Comparison of ENCODE assay signal across 24 cellular contexts in the genomic region with DNA sequence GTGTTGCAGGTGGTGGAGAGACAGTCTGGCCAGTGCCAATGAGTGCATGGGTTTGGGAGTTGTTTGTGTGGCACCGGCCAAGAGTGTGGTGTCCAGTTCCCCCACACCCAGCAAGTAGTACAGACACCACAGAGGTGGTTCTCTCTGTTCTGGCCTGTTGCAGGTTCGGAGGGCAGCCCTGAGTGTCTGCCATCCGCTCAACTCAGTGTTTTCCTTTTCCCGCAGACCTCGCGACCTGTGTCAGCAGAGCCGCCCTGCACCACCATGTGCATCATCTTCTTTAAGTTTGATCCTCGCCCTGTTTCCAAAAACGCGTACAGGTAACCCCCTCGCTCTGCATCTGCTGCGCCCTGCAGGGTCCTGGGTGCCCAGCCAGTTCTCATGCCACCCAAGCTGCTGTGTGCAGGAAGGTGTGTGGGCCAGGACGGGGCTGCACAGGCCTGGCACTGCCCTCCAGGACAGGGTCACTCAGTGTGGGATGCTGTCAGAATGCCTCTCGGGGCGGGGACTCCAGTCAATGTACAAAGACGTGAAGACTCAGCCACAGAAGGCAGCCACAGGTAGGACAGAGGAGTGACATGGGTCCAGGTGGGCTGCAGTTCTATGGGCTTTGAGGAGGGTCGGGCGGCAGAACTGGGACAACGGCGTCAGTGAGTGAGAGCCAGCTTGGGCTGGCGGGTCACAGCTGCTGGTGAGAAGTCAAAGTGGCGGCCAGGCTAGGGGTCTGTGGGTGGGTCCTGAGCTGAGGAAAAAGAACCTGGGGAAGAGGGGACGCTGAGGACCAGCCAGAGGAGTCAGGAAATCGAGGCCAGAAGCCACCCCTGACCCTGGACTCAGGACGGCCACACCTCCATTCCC. TPM values are rescaled to one million over a fixed set of nuclear protein-coding genes. Genes with fewer than 3 reads are reported as not detected.
A peak's percentile ranks its signal among the peaks of the same experiment; 100 is the strongest.
DNase-seq lines count a peak whose midpoint lies in the region; ATAC-seq, FAIRE-seq and TF ChIP-seq lines count a peak whose summit lies in the region.
"Had no signal": no experiment of that assay in that cellular context is flagged by ENCODE, and none has a peak within 500 bp of the region (broad histone marks: within the 10 kb centered on the region; RNA-seq: fewer than 3 reads in every experiment).

No MANE protein-coding gene starts in this region.

- no peak overlapping the region for H4K5ac ChIP-seq in IMR-90 (ENCODE audit: low read depth, low read length)

- peaks cover 3% of the 10 kb centered on the region; the same call in 1 of the 2 replicates for H3K4me1 ChIP-seq in IMR-90 (ENCODE audit: control insufficient read depth, insufficient read depth, low read length)
- peaks cover 45% of the 10 kb centered on the region for H3K4me1 ChIP-seq in GM12878 (ENCODE audit: control insufficient read depth, insufficient read depth, low read length)
- H3K4me1 ChIP-seq in right lobe of liver: peaks cover 0 to 20% (median 8%) of the 10 kb centered on the region in 4 donors
- H3K4me1 ChIP-seq: foreskin keratinocyte had no signal

- H3K27ac ChIP-seq in IMR-90 (ENCODE audit: insufficient read depth, low read length) (no peak overlapping the region), GM12878 (ENCODE audit: control insufficient read depth, insufficient read depth) (peak overlapping the region; percentile 34), right lobe of liver (no peak overlapping the region)
- H3K27ac ChIP-seq: foreskin keratinocyte, skin epidermis, thoracic aorta, vagina had no signal

- H3K9me3 ChIP-seq in IMR-90 (ENCODE audit: control insufficient read depth, insufficient read depth, low read length) (no peaks in the 10 kb centered on the region), GM12878 (replicated peaks; ENCODE audit: control insufficient read depth, insufficient read depth, low read length) (peaks cover 6% of the 10 kb centered on the region; the same call in 2 of the 3 replicates), right lobe of liver (no peaks in the 10 kb centered on the region)
- H3K9me3 ChIP-seq: thoracic aorta, vagina had no signal

- no peak overlapping the region for H3K9ac ChIP-seq in IMR-90 (ENCODE audit: low read depth, low read length)
- no peak overlapping the region for H3K9ac ChIP-seq in GM12878 (ENCODE audit: control insufficient read depth, insufficient read depth, low read length)

- H3K27me3 Mint-ChIP-seq in activated T-cell treated with anti-CD3 and anti-CD28 coated beads, Interleukin-2, amount 50 U/mL, for 72 hours (ENCODE audit: low read depth): no peaks in the 10 kb centered on the region
- H3K27me3 Mint-ChIP-seq in stimulated activated memory B cell treated with anti-CD40 and anti-IgM and Interleukin-4, amounts not matched to agents 10 μg/mL and 1 μg/mL and 100 μg/mL, for 72 hours: no peaks in the 10 kb centered on the region

- H3K79me2 ChIP-seq in GM12878 (ENCODE audit: control insufficient read depth, insufficient read depth, low read length): no peaks in the 10 kb centered on the region

- no peak overlapping the region for H2AK5ac ChIP-seq in IMR-90 (ENCODE audit: low read depth, low read length)

- no peak overlapping the region for H3K18ac ChIP-seq in IMR-90 (ENCODE audit: low read depth, low read length)

- peaks cover 10 to 45% of the 10 kb centered on the region in 2 experiments for H3K79me1 ChIP-seq in IMR-90 (ENCODE audit: low read depth in 1 of 2, low read length in 2 of 2)

- peaks cover 3% of the 10 kb centered on the region in 2 donors for H3K36me3 Mint-ChIP-seq in activated T-cell treated with anti-CD3 and anti-CD28 coated beads, Interleukin-2, amount 50 U/mL, for 72 hours (ENCODE audit: insufficient read depth in 2 of 2)
- peaks cover 27% of the 10 kb centered on the region for H3K36me3 Mint-ChIP-seq in stimulated activated memory B cell treated with anti-CD40 and anti-IgM and Interleukin-4, amounts not matched to agents 10 μg/mL and 1 μg/mL and 100 μg/mL, for 72 hours

- H3K14ac ChIP-seq in IMR-90 (replicated peaks; ENCODE audit: low read depth, low read length): no peak overlapping the region

- no peak for DNase-seq in activated T-cell treated with anti-CD3 and anti-CD28 coated beads, Interleukin-2, amount 50 U/mL, for 72 hours
- no peak for DNase-seq in activated T-cell treated with anti-CD3 and anti-CD28 coated beads, Interleukin-2, amount 50 U/mL, for 1 hour
- DNase-seq in IMR-90: no peak
- no peak for DNase-seq in GM12878 (ENCODE audit: low read depth, low spot score)
- DNase-seq in right lobe of liver: no peak
- no peak for DNase-seq in DMS153 (lab: John Stamatoyannopoulos, UW)
- no peak for DNase-seq in NCI-H1048 (lab: John Stamatoyannopoulos, UW)
- DNase-seq: activated T-cell treated with anti-CD3 and anti-CD28 coated beads for 4 hours; C1 segment of cervical spinal cord; effector memory CD4-positive, alpha-beta T cell; foreskin keratinocyte; NCI-H1092 treated with DMSO at 0.1 percent for 48 hours; NCI-H2029; NCI-H526 treated with DMSO at 0.1 percent for 48 hours; nucleus accumbens had no signal

- H4K91ac ChIP-seq in IMR-90 (ENCODE audit: insufficient read depth, low read depth, low read length): no peak overlapping the region

- POLR2A ChIA-PET in IMR-90 (lab: Charles Lee; ENCODE audit: unreplicated experiment) (no interaction called here), GM12878 (lab: Charles Lee) (no interaction called here)

- H2AK9ac ChIP-seq in IMR-90 (replicated peaks; ENCODE audit: low read depth, low read length, poor library complexity): no peak overlapping the region

- peaks cover 34% of the 10 kb centered on the region for H3K36me3 ChIP-seq in IMR-90 (ENCODE audit: control insufficient read depth, insufficient read depth, low read length)
- H3K36me3 ChIP-seq in GM12878 (ENCODE audit: control insufficient read depth in 2 of 2, insufficient read depth in 2 of 2, low read length in 1 of 2): peaks cover 0 to 3% of the 10 kb centered on the region in 2 experiments; a peak in 2 of 4 replicates
- peaks cover 0 to 21% (median 3%) of the 10 kb centered on the region in 4 donors for H3K36me3 ChIP-seq in right lobe of liver
- H3K36me3 ChIP-seq: vagina had no signal

- H3K4me3 ChIP-seq in IMR-90 (ENCODE audit: insufficient read depth, low read depth, low read length): no peak overlapping the region
- H3K4me3 ChIP-seq in GM12878: 0 out of 2 replicates have a peak overlapping the region, but pooled peaks have one; percentile 3
- H3K4me3 ChIP-seq in right lobe of liver: no peak overlapping the region
- H3K4me3 ChIP-seq: skin epidermis, thoracic aorta, vagina had no signal

- TF ChIP-seq RAD21 in IMR-90 (IDR thresholded peaks at IDR 0.05; ENCODE audit: low read length) (no peak), GM12878 (IDR thresholded peaks at IDR 0.05; ENCODE audit: insufficient read depth, low read depth, low read length) (no peak)

- in situ Hi-C loops in IMR-90 (cut with MboI; ENCODE audit: low sequenced_read_pairs) (no loop called here), GM12878 (cut with MboI) (no loop called here)

- peak overlapping the region; percentile 18 to 22 for H3K4me3 Mint-ChIP-seq in activated T-cell treated with anti-CD3 and anti-CD28 coated beads, Interleukin-2, amount 50 U/mL, for 72 hours
- H3K4me3 Mint-ChIP-seq in stimulated activated memory B cell treated with anti-CD40 and anti-IgM and Interleukin-4, amounts not matched to agents 10 μg/mL and 1 μg/mL and 100 μg/mL, for 72 hours: peak overlapping the region; percentile 28
- H3K4me3 Mint-ChIP-seq: T-helper 1 cell treated with Interleukin-12 subunit alpha and Interleukin-12 subunit beta and Interleukin-4 antibody, amounts not matched to agents 30 μg/mL and 1 μg/mL, for 36 hours had no signal

- FAIRE-seq in GM12878 (lab: Jason Lieb, UNC): no peak
- FAIRE-seq: H54, HTR-8/SVneo had no signal

- ATAC-seq in activated T-cell treated with anti-CD3 and anti-CD28 coated beads, Interleukin-2, amount 50 U/mL, for 72 hours (replicated peaks in 1 of 2): peak; percentile 2 to 11
- ATAC-seq in IMR-90 (ENCODE audit: low read depth): no peak
- ATAC-seq in GM12878: no peak; the same call in 2 of the 3 replicates
- no peak for ATAC-seq in stimulated activated memory B cell treated with anti-CD40 and anti-IgM and Interleukin-4, amounts not matched to agents 10 μg/mL and 1 μg/mL and 100 μg/mL, for 72 hours
- no peak for ATAC-seq in right lobe of liver
- ATAC-seq: esophagus mucosa, foreskin keratinocyte, left colon had no signal

- WGBS in IMR-90 (ENCODE audit: extremely low coverage in 2 of 2, insufficient read length in 1 of 2), 2 experiments: 90% methylated on average over 10 of the region's 25 CpGs; no CpG with 5 or more reads in 1 of the 2 experiments
- WGBS in GM12878 (ENCODE audit: insufficient coverage, insufficient replicate concordance, low lambda C conversion rate, missing lambda C conversion rate): 41% methylated on average over 25 of the region's 25 CpGs
- WGBS in right lobe of liver (ENCODE audit: insufficient coverage, low coverage, low lambda C conversion rate, missing lambda C conversion rate): 80% methylated on average over 6 of the region's 25 CpGs

- no peak overlapping the region for H2BK5ac ChIP-seq in IMR-90 (ENCODE audit: low read depth, low read length, poor library complexity, severe bottlenecking)

- H3K9me1 ChIP-seq in IMR-90 (ENCODE audit: insufficient read depth, low read length): peaks cover 10% of the 10 kb centered on the region; the same call in 1 of the 2 replicates

- H2AFZ ChIP-seq in IMR-90 (replicated peaks; ENCODE audit: low read length, poor library complexity): peak overlapping the region; percentile 19
- no peak overlapping the region for H2AFZ ChIP-seq in GM12878 (ENCODE audit: control insufficient read depth, low read depth, low read length)

- dilution Hi-C loops in IMR-90 (cut with HindIII; ENCODE audit: low sequenced_read_pairs, unreplicated experiment): no loop called here

- no peak overlapping the region for H3K4me2 ChIP-seq in IMR-90 (ENCODE audit: low read depth, low read length)
- peak overlapping the region; percentile 5 for H3K4me2 ChIP-seq in GM12878 (ENCODE audit: control insufficient read depth, insufficient read depth)

- TF ChIP-seq EP300 in GM12878 (IDR thresholded peaks at IDR 0.05; ENCODE audit: borderline replicate concordance in 1 of 2, control insufficient read depth in 1 of 2, low read depth in 2 of 2, low read length in 2 of 2): no peak

- H2BK20ac ChIP-seq in IMR-90 (ENCODE audit: low read depth, low read length): no peak overlapping the region

- no peak overlapping the region for H4K8ac ChIP-seq in IMR-90 (ENCODE audit: low read depth in 2 of 2, low read length in 2 of 2)

- H3K56ac ChIP-seq in IMR-90 (ENCODE audit: extremely low read depth, insufficient read depth, low read length): no peak overlapping the region

- CTCF ChIA-PET in IMR-90 (lab: Yijun Ruan, JAX): no interaction called here
- CTCF ChIA-PET in GM12878 (lab: Yijun Ruan, JAX): no interaction called here

- intact Hi-C loops in IMR-90 (cut with micrococcal nuclease) (no loop called here), GM12878 (cut with micrococcal nuclease; ENCODE audit: unreplicated experiment) (no loop called here), right lobe of liver (cut with DNase I) (no loop called here)

- SMC1A ChIA-PET in GM12878 (lab: Charles Lee; ENCODE audit: uncharacterized antibody, unreplicated experiment): no interaction called here

- H3K4me1 Mint-ChIP-seq in activated T-cell treated with anti-CD3 and anti-CD28 coated beads, Interleukin-2, amount 50 U/mL, for 72 hours (ENCODE audit: low read depth): peaks cover 21% of the 10 kb centered on the region
- peaks cover 59% of the 10 kb centered on the region for H3K4me1 Mint-ChIP-seq in stimulated activated memory B cell treated with anti-CD40 and anti-IgM and Interleukin-4, amounts not matched to agents 10 μg/mL and 1 μg/mL and 100 μg/mL, for 72 hours

- H2BK15ac ChIP-seq in IMR-90 (ENCODE audit: low read depth, low read length): no peak overlapping the region

- no peaks in the 10 kb centered on the region for H3K9me3 Mint-ChIP-seq in activated T-cell treated with anti-CD3 and anti-CD28 coated beads, Interleukin-2, amount 50 U/mL, for 72 hours
- peaks cover 5% of the 10 kb centered on the region for H3K9me3 Mint-ChIP-seq in stimulated activated memory B cell treated with anti-CD40 and anti-IgM and Interleukin-4, amounts not matched to agents 10 μg/mL and 1 μg/mL and 100 μg/mL, for 72 hours
- H3K9me3 Mint-ChIP-seq: T-helper 1 cell treated with Interleukin-12 subunit alpha and Interleukin-12 subunit beta and Interleukin-4 antibody, amounts not matched to agents 30 μg/mL and 1 μg/mL, for 36 hours had no signal

- H3K23ac ChIP-seq in IMR-90 (ENCODE audit: low read depth, low read length): no peak overlapping the region

- H4K20me1 ChIP-seq in IMR-90 (ENCODE audit: insufficient read depth, low read length): peaks cover 37% of the 10 kb centered on the region
- no peaks in the 10 kb centered on the region for H4K20me1 ChIP-seq in GM12878 (ENCODE audit: control insufficient read depth, insufficient read depth)

- RAD21 ChIA-PET in GM12878 (lab: Charles Lee; ENCODE audit: unreplicated experiment): no interaction called here

- BruUV-seq in IMR-90 (replicated peaks; lab: Mats Ljungman, UMichigan) (no TSS peak), GM12878 (replicated peaks; lab: Mats Ljungman, UMichigan) (no TSS peak)

- no peak for TF ChIP-seq POLR2A in IMR-90 (IDR thresholded peaks at IDR 0.05; ENCODE audit: low read depth, low read length)
- no peak for TF ChIP-seq POLR2A in GM12878 (IDR thresholded peaks at IDR 0.05; ENCODE audit: low read depth, low read length)
- TF ChIP-seq POLR2A in right lobe of liver (IDR thresholded peaks at IDR 0.05): no peak

- H3K27ac Mint-ChIP-seq in activated T-cell treated with anti-CD3 and anti-CD28 coated beads, Interleukin-2, amount 50 U/mL, for 72 hours: peak overlapping the region; percentile 42
- H3K27ac Mint-ChIP-seq in stimulated activated memory B cell treated with anti-CD40 and anti-IgM and Interleukin-4, amounts not matched to agents 10 μg/mL and 1 μg/mL and 100 μg/mL, for 72 hours: peak overlapping the region; percentile 80
- H3K27ac Mint-ChIP-seq: T-helper 1 cell treated with Interleukin-12 subunit alpha and Interleukin-12 subunit beta and Interleukin-4 antibody, amounts not matched to agents 30 μg/mL and 1 μg/mL, for 36 hours had no signal

- H3K27me3 ChIP-seq in IMR-90 (ENCODE audit: control insufficient read depth, insufficient read depth, low read length): no peaks in the 10 kb centered on the region
- no peaks in the 10 kb centered on the region for H3K27me3 ChIP-seq in GM12878 (replicated peaks in 1 of 2; ENCODE audit: control insufficient read depth in 2 of 2, insufficient read depth in 2 of 2, low read length in 1 of 2)
- H3K27me3 ChIP-seq in right lobe of liver: no peaks in the 10 kb centered on the region
- H3K27me3 ChIP-seq: foreskin keratinocyte, vagina had no signal

- H3K4ac ChIP-seq in IMR-90 (ENCODE audit: low read depth, low read length): no peak overlapping the region

- H2BK120ac ChIP-seq in IMR-90 (ENCODE audit: low read depth, low read length): no peak overlapping the region

- TF ChIP-seq CTCF in IMR-90 (conservative IDR thresholded peaks at IDR 0.05; ENCODE audit: low read depth, low read length): no peak
- no peak for TF ChIP-seq CTCF in GM12878 (IDR thresholded peaks at IDR 0.05 in 2 of 3, conservative IDR thresholded peaks at IDR 0.05 in 1 of 3; ENCODE audit: control insufficient read depth in 2 of 3, extremely low read depth in 1 of 3, insufficient read depth in 1 of 3, low read depth in 3 of 3, low read length in 3 of 3)
- no peak for TF ChIP-seq CTCF in right lobe of liver (IDR thresholded peaks at IDR 0.05)

RNA-seq across cellular contexts. Expression of a gene that starts 15.9 kb away (rescaled TPM):
- 10 to 100 TPM; 35.5 to 43.0 TPM for total RNA-seq in activated T-cell treated with anti-CD3 and anti-CD28 coated beads, Interleukin-2, amount 50 U/mL, for 72 hours
- total RNA-seq in IMR-90 (2012; rRNA removed) (60.5 and 75.1 TPM in 2 replicates), GM12878 (2014; rRNA removed) (24.2 and 25.6 TPM in 2 replicates), GM12878 (2014; rRNA removed; fragmentation: Illumina TruSeq; extraction: Trizol) (14.2 and 17.5 TPM in 2 replicates), GM12878 (2021) (19.4 and 22.2 TPM in 2 replicates), right lobe of liver (10 to 100 TPM; 11.0 to 27.0 (median 15.5) TPM)
- polyA plus RNA-seq in IMR-90 (2012; rRNA removed) (43.2 and 45.1 TPM in 2 replicates), GM12878 (2011; rRNA removed) (9.7 and 21.0 TPM in 2 replicates), GM12878 (2014; fragmentation: Illumina TruSeq; extraction: Trizol) (11.6 and 19.8 TPM in 2 replicates), GM12878 (2014; fragmentation: Nextera tagmentation; extraction: Ambion mirVana) (1 to 10 TPM; 4.0 to 5.0 TPM), GM12878 (2014; rRNA removed) (23.1 and 26.7 TPM in 2 replicates), GM12878 (2016; fragmentation: Nextera tagmentation; extraction: Ambion mirVana) (10 to 100 TPM; 20.8 to 24.8 TPM)
- 33.0 and 52.8 TPM in 2 replicates for polyA plus RNA-seq in IMR-90 (2012; cell fraction: cytosol; rRNA removed)
- polyA plus RNA-seq in IMR-90 (2012; cell fraction: nucleus; rRNA removed; ENCODE audit: low replicate concordance): 45.9 and 91.8 TPM in 2 replicates
- 42.1 and 46.9 TPM in 2 replicates for total RNA-seq in GM12878 (2013; cell fraction: nucleolus; rRNA removed)
- polyA plus RNA-seq in GM12878 (2011; ENCODE audit: low read depth): 14.8 TPM
- 27.8 and 38.8 TPM in 2 replicates for polyA plus RNA-seq in GM12878 (2011; cell fraction: cytosol; rRNA removed)
- polyA plus RNA-seq in GM12878 (2011; cell fraction: nucleus; rRNA removed): 28.8 and 31.0 TPM in 2 replicates
- polyA plus RNA-seq in GM12878 (2012): 14.9 and 15.9 TPM in 2 replicates
- 40.0 and 50.8 TPM in 2 replicates for polyA minus RNA-seq in GM12878 (2011; rRNA and poly(A)+ RNA removed)
- 9.4 and 9.5 TPM in 2 replicates for polyA minus RNA-seq in GM12878 (2011; cell fraction: cytosol; rRNA and poly(A)+ RNA removed)
- 7.4 and 13.3 TPM in 2 replicates for polyA minus RNA-seq in GM12878 (2011; cell fraction: nucleus; rRNA and poly(A)+ RNA removed)

RNA-seq across cellular contexts. Expression of a gene that starts 20.1 kb away (rescaled TPM):
- total RNA-seq in activated T-cell treated with anti-CD3 and anti-CD28 coated beads, Interleukin-2, amount 50 U/mL, for 72 hours: 1 to 10 TPM; 1.7 to 5.5 TPM
- total RNA-seq in IMR-90 (2012; rRNA removed): 8.6 and 12.2 TPM in 2 replicates
- 14.1 and 18.1 TPM in 2 replicates for polyA plus RNA-seq in IMR-90 (2012; rRNA removed)
- 8.9 and 14.7 TPM in 2 replicates for polyA plus RNA-seq in IMR-90 (2012; cell fraction: cytosol; rRNA removed)
- polyA plus RNA-seq in IMR-90 (2012; cell fraction: nucleus; rRNA removed; ENCODE audit: low replicate concordance): 46.1 and 149 TPM in 2 replicates
- total RNA-seq in GM12878 (2013; cell fraction: nucleolus; rRNA removed): 0.76 and 0.92 TPM in 2 replicates
- total RNA-seq in GM12878 (2014; rRNA removed): 0.44 and 1.0 TPM in 2 replicates
- total RNA-seq in GM12878 (2014; rRNA removed; fragmentation: Illumina TruSeq; extraction: Trizol): 0.13 and 0.32 TPM in 2 replicates
- total RNA-seq in GM12878 (2021): 1.8 and 1.9 TPM in 2 replicates
- polyA plus RNA-seq in GM12878 (2011; ENCODE audit: low read depth): 0.13 TPM
- polyA plus RNA-seq in GM12878 (2011; rRNA removed): 0.17 and 0.26 TPM in 2 replicates
- polyA plus RNA-seq in GM12878 (2011; cell fraction: cytosol; rRNA removed): 0.22 and 0.60 TPM in 2 replicates
- polyA plus RNA-seq in GM12878 (2011; cell fraction: nucleus; rRNA removed): 5.6 and 6.7 TPM in 2 replicates
- polyA plus RNA-seq in GM12878 (2012): 1.2 and 3.5 TPM in 2 replicates
- polyA plus RNA-seq in GM12878 (2014; fragmentation: Illumina TruSeq; extraction: Trizol): 0.13 and 0.21 TPM in 2 replicates
- not detected for polyA plus RNA-seq in GM12878 (2014; fragmentation: Nextera tagmentation; extraction: Ambion mirVana)
- 1.00 and 2.6 TPM in 2 replicates for polyA plus RNA-seq in GM12878 (2014; rRNA removed)
- 1 to 10 TPM; 1.0 to 1.3 TPM for polyA plus RNA-seq in GM12878 (2016; fragmentation: Nextera tagmentation; extraction: Ambion mirVana)
- polyA minus RNA-seq in GM12878 (2011; rRNA and poly(A)+ RNA removed): 0.15 and 0.52 TPM in 2 replicates
- not detected in 2 replicates for polyA minus RNA-seq in GM12878 (2011; cell fraction: cytosol; rRNA and poly(A)+ RNA removed)
- 2.0 and 2.1 TPM in 2 replicates for polyA minus RNA-seq in GM12878 (2011; cell fraction: nucleus; rRNA and poly(A)+ RNA removed)
- total RNA-seq in right lobe of liver: 10 to 100 TPM; 11.5 to 40.9 (median 20.7) TPM

RNA-seq across cellular contexts. Expression of a gene that starts 43.3 kb away (rescaled TPM):
- 10 to 100 TPM; 44.2 to 46.6 TPM for total RNA-seq in activated T-cell treated with anti-CD3 and anti-CD28 coated beads, Interleukin-2, amount 50 U/mL, for 72 hours
- total RNA-seq in IMR-90 (2012; rRNA removed): 16.7 and 22.8 TPM in 2 replicates
- polyA plus RNA-seq in IMR-90 (2012; rRNA removed): 21.5 and 25.3 TPM in 2 replicates
- polyA plus RNA-seq in IMR-90 (2012; cell fraction: cytosol; rRNA removed): 12.2 and 14.6 TPM in 2 replicates
- 122 and 125 TPM in 2 replicates for polyA plus RNA-seq in IMR-90 (2012; cell fraction: nucleus; rRNA removed; ENCODE audit: low replicate concordance)
- total RNA-seq in GM12878 (2013; cell fraction: nucleolus; rRNA removed): 62.1 and 88.0 TPM in 2 replicates
- total RNA-seq in GM12878 (2014; rRNA removed): 24.1 and 28.5 TPM in 2 replicates
- 15.4 and 17.3 TPM in 2 replicates for total RNA-seq in GM12878 (2014; rRNA removed; fragmentation: Illumina TruSeq; extraction: Trizol)
- total RNA-seq in GM12878 (2021): 33.0 and 35.1 TPM in 2 replicates
- polyA plus RNA-seq in GM12878 (2011; ENCODE audit: low read depth): 10.6 TPM
- 15.0 and 17.1 TPM in 2 replicates for polyA plus RNA-seq in GM12878 (2011; rRNA removed)
- polyA plus RNA-seq in GM12878 (2011; cell fraction: cytosol; rRNA removed): 18.7 and 20.5 TPM in 2 replicates
- polyA plus RNA-seq in GM12878 (2011; cell fraction: nucleus; rRNA removed): 96.6 and 126 TPM in 2 replicates
- 13.6 and 18.8 TPM in 2 replicates for polyA plus RNA-seq in GM12878 (2012)
- polyA plus RNA-seq in GM12878 (2014; fragmentation: Illumina TruSeq; extraction: Trizol): 14.1 and 17.9 TPM in 2 replicates
- polyA plus RNA-seq in GM12878 (2014; fragmentation: Nextera tagmentation; extraction: Ambion mirVana): 1 to 10 TPM; 1.2 to 2.5 TPM
- polyA plus RNA-seq in GM12878 (2014; rRNA removed): 27.8 and 29.7 TPM in 2 replicates
- 10 to 100 TPM; 12.9 to 16.9 TPM for polyA plus RNA-seq in GM12878 (2016; fragmentation: Nextera tagmentation; extraction: Ambion mirVana)
- 18.9 and 21.9 TPM in 2 replicates for polyA minus RNA-seq in GM12878 (2011; rRNA and poly(A)+ RNA removed)
- polyA minus RNA-seq in GM12878 (2011; cell fraction: cytosol; rRNA and poly(A)+ RNA removed): 7.9 and 8.5 TPM in 2 replicates
- polyA minus RNA-seq in GM12878 (2011; cell fraction: nucleus; rRNA and poly(A)+ RNA removed): 18.7 and 34.8 TPM in 2 replicates
- 10 to 100 TPM; 11.4 to 27.2 (median 16.1) TPM for total RNA-seq in right lobe of liver

Comparison
In these comparisons a context has a peak if more than half of its experiments do, and no peak if none do; other contexts are left out.
1. ATAC-seq: peak in activated T-cell treated with anti-CD3 and anti-CD28 coated beads, Interleukin-2, amount 50 U/mL, for 72 hours (2 of 2); none in IMR-90 (single experiment), GM12878 (single experiment), stimulated activated memory B cell treated with anti-CD40 and anti-IgM and Interleukin-4, amounts not matched to agents 10 μg/mL and 1 μg/mL and 100 μg/mL, for 72 hours (single experiment) and right lobe of liver (0 of 4).